Comparison of ENCODE assay signal across 7 cellular contexts in genomic region chr14:78022059-78022458, GRCh38.
DNase-seq lines count a peak whose midpoint lies in the region; ATAC-seq, FAIRE-seq and TF ChIP-seq lines count a peak whose summit lies in the region.

No MANE protein-coding gene starts in this region.

- H3K9me1 ChIP-seq in keratinocyte (ENCODE audit: control insufficient read depth, extremely low read depth, insufficient read depth, low read length), result no peaks in the 10 kb centered on the region

- no peaks in the 10 kb centered on the region for H3K27me3 ChIP-seq in keratinocyte (ENCODE audit: control insufficient read depth, extremely low read depth, insufficient read depth, low read length)

- H3K9me3 ChIP-seq in keratinocyte (ENCODE audit: control insufficient read depth, low read depth, low read length), result no peaks in the 10 kb centered on the region

- no peaks in the 10 kb centered on the region for H3K79me2 ChIP-seq in keratinocyte (ENCODE audit: control insufficient read depth, insufficient read depth, low read length)

- no peaks in the 10 kb centered on the region for H3K36me3 ChIP-seq in keratinocyte (ENCODE audit: control insufficient read depth in 2 of 2, extremely low read depth in 1 of 2, insufficient read depth in 2 of 2, low read length in 2 of 2)

- FAIRE-seq in keratinocyte (lab: Jason Lieb, UNC), result peak; percentile 92

- H3K27ac ChIP-seq in keratinocyte (ENCODE audit: control insufficient read depth, insufficient read depth, low read length), result no peak overlapping the region

- no peak overlapping the region for H3K4me3 ChIP-seq in keratinocyte (ENCODE audit: control insufficient read depth in 2 of 3, extremely low read depth in 1 of 3, insufficient read depth in 2 of 3, low read depth in 1 of 3, low read length in 3 of 3)

- H2AFZ ChIP-seq in keratinocyte (ENCODE audit: control insufficient read depth, low read length), result peak overlapping the region; percentile 65

- H3K27ac Mint-ChIP-seq in activated naive CD8-positive, alpha-beta T cell treated with anti-CD3 and anti-CD28 coated beads, Interleukin-2, amount 50 U/mL, for 24 hours, result no peak overlapping the region

- H4K20me1 ChIP-seq in keratinocyte (ENCODE audit: control insufficient read depth, extremely low read depth, insufficient read depth, low read length), result no peaks in the 10 kb centered on the region

- no peaks in the 10 kb centered on the region for H3K36me3 Mint-ChIP-seq in activated naive CD8-positive, alpha-beta T cell treated with anti-CD3 and anti-CD28 coated beads, Interleukin-2, amount 50 U/mL, for 24 hours (ENCODE audit: low read depth)

- no peaks in the 10 kb centered on the region for H3K9me3 Mint-ChIP-seq in activated naive CD8-positive, alpha-beta T cell treated with anti-CD3 and anti-CD28 coated beads, Interleukin-2, amount 50 U/mL, for 24 hours

- TF ChIP-seq CTCF in GM20000 (IDR thresholded peaks at IDR 0.05; ENCODE audit: extremely low read depth, missing control alignments), result peak; percentile 38
- TF ChIP-seq CTCF in keratinocyte (optimal IDR thresholded peaks at IDR 0.05 in 1 of 3, IDR thresholded peaks at IDR 0.05 in 1 of 3, conservative IDR thresholded peaks at IDR 0.05 in 1 of 3; ENCODE audit: extremely low read depth in 1 of 3, insufficient read depth in 2 of 3, low read length in 3 of 3), result peak; percentile 86 to 96 (median 89)

- no peak overlapping the region for H3K4me3 Mint-ChIP-seq in activated naive CD8-positive, alpha-beta T cell treated with anti-CD3 and anti-CD28 coated beads, Interleukin-2, amount 50 U/mL, for 24 hours

- peaks cover 4% of the 10 kb centered on the region for H3K27me3 Mint-ChIP-seq in activated naive CD8-positive, alpha-beta T cell treated with anti-CD3 and anti-CD28 coated beads, Interleukin-2, amount 50 U/mL, for 24 hours

- ATAC-seq in activated naive CD8-positive, alpha-beta T cell treated with anti-CD3 and anti-CD28 coated beads, Interleukin-2, amount 50 U/mL, for 24 hours, result peak; percentile 54

- dilution Hi-C loops in keratinocyte (cut with MboI; ENCODE audit: extremely low pct_ligation_motif_present, low sequenced_read_pairs), result no loop called here

- no peaks in the 10 kb centered on the region for H3K4me1 ChIP-seq in keratinocyte (ENCODE audit: control insufficient read depth, extremely low read depth, insufficient read depth, low read length)

- H3K4me1 Mint-ChIP-seq in activated naive CD8-positive, alpha-beta T cell treated with anti-CD3 and anti-CD28 coated beads, Interleukin-2, amount 50 U/mL, for 24 hours, result no peaks in the 10 kb centered on the region

- no peak overlapping the region for H3K4me2 ChIP-seq in keratinocyte (ENCODE audit: control insufficient read depth, extremely low read depth, insufficient read depth, low read depth, low read length)

- DNase-seq in GF-D8 (lab: John Stamatoyannopoulos, UW) (peak; percentile 3), GM20000 (ENCODE audit: low spot score) (peak; percentile 63), HT-29 (ENCODE audit: low spot score) (peak; percentile 68), NCI-H82 (lab: John Stamatoyannopoulos, UW) (peak; percentile 90), keratinocyte (ENCODE audit: low read depth, low spot score) (peak; percentile 30)
- DNase-seq in activated naive CD8-positive, alpha-beta T cell treated with anti-CD3 and anti-CD28 coated beads, Interleukin-2, amount 50 U/mL, for 24 hours, result peak; percentile 72
- peak; percentile 26 for DNase-seq in stimulated activated CD8-positive, alpha-beta memory T cell treated with anti-CD3 and anti-CD28 coated beads, Interleukin-4, amount 100 ng/mL, for 24 hours (ENCODE audit: low read depth)

- H3K9ac ChIP-seq in keratinocyte (ENCODE audit: control insufficient read depth, extremely low read depth, insufficient read depth, low read length), result no peak overlapping the region

Comparison
In these comparisons a context has a peak if more than half of its experiments do, and no peak if none do; other contexts are left out.
1. DNase-seq: peak in every context shown above with its lines; median percentile 90 in NCI-H82; 72 in activated naive CD8-positive, alpha-beta T cell treated with anti-CD3 and anti-CD28 coated beads, Interleukin-2, amount 50 U/mL, for 24 hours; 68 in HT-29; 63 in GM20000; 30 in keratinocyte; 26 in stimulated activated CD8-positive, alpha-beta memory T cell treated with anti-CD3 and anti-CD28 coated beads, Interleukin-4, amount 100 ng/mL, for 24 hours; 3 in GF-D8.